ENCODE assay signal across 17 cellular contexts in the genomic region with DNA sequence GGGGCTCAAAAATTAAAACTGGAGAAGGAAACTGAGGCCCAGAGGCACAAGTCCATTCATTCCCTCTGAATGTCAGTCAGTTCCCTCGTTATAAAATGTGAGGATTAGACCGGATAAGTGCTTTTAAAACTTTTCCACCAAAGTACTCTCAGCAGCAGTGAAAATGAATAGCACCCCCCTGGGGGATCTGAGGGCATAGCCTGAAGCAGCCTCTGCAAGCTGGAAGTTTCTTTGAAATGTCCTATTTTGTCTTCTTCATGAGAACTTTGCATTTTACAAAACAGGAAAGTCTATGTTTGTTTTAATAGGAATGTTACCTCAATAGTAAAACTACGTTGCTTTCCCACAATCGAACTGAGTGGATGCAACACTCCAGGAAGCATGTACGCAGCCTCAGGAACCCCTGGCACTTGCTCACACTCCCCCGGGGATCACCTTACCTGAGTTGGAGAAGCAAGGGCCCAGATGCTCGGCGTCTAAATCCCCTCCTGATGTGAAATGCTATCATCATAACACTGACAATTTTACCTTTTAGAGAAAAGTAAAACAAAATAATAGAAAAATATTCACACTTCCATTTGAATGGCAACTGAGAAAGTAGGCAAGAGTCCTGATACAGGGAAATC.
DNase-seq lines count a peak whose midpoint lies in the region; ATAC-seq and TF ChIP-seq lines count a peak whose summit lies in the region.
"Had no signal": no experiment of that assay in that cellular context is flagged by ENCODE, and none has a peak within 500 bp of the region (broad histone marks: within the 10 kb centered on the region; RNA-seq: fewer than 3 reads in every experiment).

No MANE protein-coding gene starts in this region.

- H2AFZ ChIP-seq in neural progenitor cell (replicated peaks) = no peak overlapping the region

- CTCF ChIA-PET in BJ (lab: Yijun Ruan, JAX) = interaction anchor here (0.6 to 0.9 kb wide), 2 partner anchors 16 to 73 kb away, joined by 3 to 4 read pairs; no protein-coding TSS in a partner anchor
- CTCF ChIA-PET in activated CD4-positive, alpha-beta memory T cell treated with anti-CD3 and anti-CD28 coated beads, Interleukin-2, amount 10 ng/mL, durations not matched to agents 7 days and 5 days (lab: Charles Lee) = no interaction called here

- peak overlapping the region; percentile 69 for H3K27ac Mint-ChIP-seq in neural progenitor cell
- no peak overlapping the region for H3K27ac Mint-ChIP-seq in activated CD4-positive, alpha-beta memory T cell treated with anti-CD3 and anti-CD28 coated beads, Interleukin-2, amount 10 ng/mL, durations not matched to agents 7 days and 5 days
- H3K27ac Mint-ChIP-seq: activated CD8-positive, alpha-beta T cell treated with anti-CD3 and anti-CD28 coated beads for 36 hours; B cell; T-helper 2 cell treated with Interferon-gamma antibody and Interleukin-4, amounts not matched to agents 5 μg/mL and 100 μg/mL, for 36 hours had no signal

- TF ChIP-seq POLR2A in esophagus squamous epithelium (IDR thresholded peaks at IDR 0.05) = no peak

- POLR2A ChIA-PET in BJ (lab: Charles Lee) = no interaction called here
- POLR2A ChIA-PET in activated CD4-positive, alpha-beta memory T cell treated with anti-CD3 and anti-CD28 coated beads, Interleukin-2, amount 10 ng/mL, durations not matched to agents 7 days and 5 days (lab: Charles Lee) = no interaction called here

- H3K9ac ChIP-seq in NT2/D1 (ENCODE audit: insufficient read length, low read depth) = no peak overlapping the region
- H3K9ac ChIP-seq in neural progenitor cell = no peak overlapping the region

- peaks cover 29% of the 10 kb centered on the region for H3K4me1 Mint-ChIP-seq in neural progenitor cell
- peaks cover 15% of the 10 kb centered on the region for H3K4me1 Mint-ChIP-seq in activated CD4-positive, alpha-beta memory T cell treated with anti-CD3 and anti-CD28 coated beads, Interleukin-2, amount 10 ng/mL, durations not matched to agents 7 days and 5 days

- H4K20me1 ChIP-seq in neural progenitor cell (ENCODE audit: low read depth) = no peaks in the 10 kb centered on the region

- no peaks in the 10 kb centered on the region for H3K36me3 ChIP-seq in BJ (ENCODE audit: control insufficient read depth, insufficient read depth, low read length)
- no peaks in the 10 kb centered on the region for H3K36me3 ChIP-seq in NT2/D1 (ENCODE audit: insufficient read depth, insufficient read length, low read length)
- no peaks in the 10 kb centered on the region for H3K36me3 ChIP-seq in esophagus squamous epithelium
- H3K36me3 ChIP-seq in neural progenitor cell = no peaks in the 10 kb centered on the region
- H3K36me3 ChIP-seq: colonic mucosa had no signal

- no peaks in the 10 kb centered on the region for H3F3A ChIP-seq in neural progenitor cell (ENCODE audit: low read depth)

- H3K27me3 Mint-ChIP-seq in neural progenitor cell (ENCODE audit: insufficient read depth, low read depth) = peaks cover 4% of the 10 kb centered on the region
- no peaks in the 10 kb centered on the region for H3K27me3 Mint-ChIP-seq in activated CD4-positive, alpha-beta memory T cell treated with anti-CD3 and anti-CD28 coated beads, Interleukin-2, amount 10 ng/mL, durations not matched to agents 7 days and 5 days
- H3K27me3 Mint-ChIP-seq: activated CD8-positive, alpha-beta T cell treated with anti-CD3 and anti-CD28 coated beads for 36 hours; B cell had no signal

- WGBS in esophagus squamous epithelium, 2 donors = 62 to 66% methylated on average over 8 of the region's 8 CpGs

- no peaks in the 10 kb centered on the region for H3K9me3 Mint-ChIP-seq in neural progenitor cell
- H3K9me3 Mint-ChIP-seq in activated CD4-positive, alpha-beta memory T cell treated with anti-CD3 and anti-CD28 coated beads, Interleukin-2, amount 10 ng/mL, durations not matched to agents 7 days and 5 days = peaks cover 15% of the 10 kb centered on the region
- H3K9me3 Mint-ChIP-seq: activated CD8-positive, alpha-beta T cell treated with anti-CD3 and anti-CD28 coated beads for 36 hours had no signal

- peaks cover 14% of the 10 kb centered on the region for H3K36me3 Mint-ChIP-seq in neural progenitor cell
- peaks cover 15% of the 10 kb centered on the region for H3K36me3 Mint-ChIP-seq in activated CD4-positive, alpha-beta memory T cell treated with anti-CD3 and anti-CD28 coated beads, Interleukin-2, amount 10 ng/mL, durations not matched to agents 7 days and 5 days (ENCODE audit: low read depth)

- H3K9me3 ChIP-seq in NT2/D1 (ENCODE audit: insufficient read depth, low read length) (no peaks in the 10 kb centered on the region), esophagus squamous epithelium (no peaks in the 10 kb centered on the region), neural progenitor cell (ENCODE audit: low read depth) (no peaks in the 10 kb centered on the region)
- H3K9me3 ChIP-seq: colonic mucosa had no signal

- no peak for DNase-seq in BJ (ENCODE audit: low read depth)
- peak; percentile 5 for DNase-seq in NT2/D1 (ENCODE audit: low read depth, low spot score)
- no peak for DNase-seq in esophagus squamous epithelium (lab: John Stamatoyannopoulos, UW)
- DNase-seq in neural progenitor cell (ENCODE audit: low spot score) = peak; percentile 52
- DNase-seq in activated CD4-positive, alpha-beta memory T cell treated with anti-CD3 and anti-CD28 coated beads, Interleukin-2, amount 10 ng/mL, durations not matched to agents 7 days and 5 days = no peak
- no peak for DNase-seq in SIG-M5 (lab: John Stamatoyannopoulos, UW)
- DNase-seq: activated CD8-positive, alpha-beta T cell treated with anti-CD3 and anti-CD28 coated beads for 36 hours; activated naive CD4-positive, alpha-beta T cell; colonic mucosa; left ventricle myocardium superior; NCI-H1048; nucleus accumbens had no signal

- no peak for ATAC-seq in HG03196 (IDR thresholded peaks at IDR 0.05; ENCODE audit: unreplicated experiment)
- no peak for ATAC-seq in GM19351 (IDR thresholded peaks at IDR 0.05; ENCODE audit: unreplicated experiment)
- ATAC-seq: activated CD8-positive, alpha-beta T cell treated with anti-CD3 and anti-CD28 coated beads for 36 hours; left ventricle myocardium superior had no signal

- H3K27ac ChIP-seq in esophagus squamous epithelium = peak overlapping the region in 3 of 4 donors; percentile 14 to 53 (median 28)
- H3K27ac ChIP-seq in neural progenitor cell = no peak overlapping the region
- H3K27ac ChIP-seq: colonic mucosa, RWPE1 had no signal

- H3K4me3 ChIP-seq in BJ (ENCODE audit: low read depth, low read length) (no peak overlapping the region), NT2/D1 (ENCODE audit: insufficient read length, low read depth) (no peak overlapping the region), esophagus squamous epithelium (no peak overlapping the region), neural progenitor cell (no peak overlapping the region)
- H3K4me3 ChIP-seq: colonic mucosa had no signal

- H3K4me1 ChIP-seq in NT2/D1 (ENCODE audit: insufficient read depth, insufficient read length) = no peaks in the 10 kb centered on the region
- H3K4me1 ChIP-seq in esophagus squamous epithelium = peaks cover 0 to 19% (median 8%) of the 10 kb centered on the region in 3 donors
- H3K4me1 ChIP-seq in neural progenitor cell = peaks cover 11% of the 10 kb centered on the region
- H3K4me1 ChIP-seq: colonic mucosa had no signal

- intact Hi-C loops in esophagus squamous epithelium (cut with DNase I) = no loop called here

- H3K27me3 ChIP-seq in BJ (ENCODE audit: control insufficient read depth, insufficient read depth, low read length) (no peaks in the 10 kb centered on the region), NT2/D1 (ENCODE audit: insufficient read depth, insufficient read length) (no peaks in the 10 kb centered on the region), esophagus squamous epithelium (no peaks in the 10 kb centered on the region), neural progenitor cell (no peaks in the 10 kb centered on the region)
- H3K27me3 ChIP-seq: colonic mucosa had no signal

- H3K4me3 Mint-ChIP-seq in neural progenitor cell = peak overlapping the region; percentile 41
- H3K4me3 Mint-ChIP-seq in activated CD4-positive, alpha-beta memory T cell treated with anti-CD3 and anti-CD28 coated beads, Interleukin-2, amount 10 ng/mL, durations not matched to agents 7 days and 5 days = no peak overlapping the region
- H3K4me3 Mint-ChIP-seq: activated CD8-positive, alpha-beta T cell treated with anti-CD3 and anti-CD28 coated beads for 36 hours; B cell; T-helper 2 cell treated with Interferon-gamma antibody and Interleukin-4, amounts not matched to agents 5 μg/mL and 100 μg/mL, for 36 hours had no signal

- no peak overlapping the region for H3K4me2 ChIP-seq in neural progenitor cell

- no peaks in the 10 kb centered on the region for H3K79me2 ChIP-seq in neural progenitor cell (ENCODE audit: low read depth)

- TF ChIP-seq CTCF in BJ (IDR thresholded peaks at IDR 0.05; ENCODE audit: insufficient read depth, low read depth, low read length) = peak; percentile 30; the same call in 1 of the 2 replicates
- peak in 2 of 6 experiments; percentile 10 to 11 for TF ChIP-seq CTCF in esophagus squamous epithelium (IDR thresholded peaks at IDR 0.05)
- TF ChIP-seq CTCF in neural progenitor cell (IDR thresholded peaks at IDR 0.05) = peak; percentile 45

Comparison
In these comparisons a context has a peak if more than half of its experiments do, and no peak if none do; other contexts are left out.
1. DNase-seq: peak in NT2/D1 (single experiment) and neural progenitor cell (single experiment); none in BJ (single experiment), esophagus squamous epithelium (single experiment), activated CD4-positive, alpha-beta memory T cell treated with anti-CD3 and anti-CD28 coated beads, Interleukin-2, amount 10 ng/mL, durations not matched to agents 7 days and 5 days (single experiment) and SIG-M5 (single experiment).